10 cellular contexts compared by ENCODE assay signal in the genomic region with DNA sequence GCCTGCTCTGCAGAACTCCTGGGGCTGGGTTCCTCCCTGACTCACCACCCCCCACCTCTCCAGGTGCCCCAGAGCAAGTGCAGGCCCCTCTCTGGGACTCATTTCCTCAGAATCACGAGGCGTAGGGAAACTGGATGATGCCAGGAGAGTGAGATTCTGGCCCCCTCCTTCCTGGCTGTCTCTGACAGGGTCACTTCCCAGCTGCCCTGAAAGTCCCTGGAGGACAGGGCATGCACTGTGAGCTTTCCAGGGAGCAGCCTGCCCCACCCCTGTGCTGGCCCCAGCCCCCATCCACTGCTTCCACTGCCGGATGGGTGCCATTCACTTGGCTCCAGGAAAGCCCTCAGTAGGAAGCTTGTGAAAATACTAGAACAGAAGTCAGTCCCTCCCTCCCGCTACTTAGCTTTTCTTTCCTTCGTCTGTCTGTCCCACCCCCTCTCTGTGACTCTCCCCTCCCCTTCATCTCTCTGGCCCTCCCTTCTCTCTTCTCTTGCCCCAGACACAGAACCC. TPM values are rescaled to one million over a fixed set of nuclear protein-coding genes. Genes with fewer than 3 reads are reported as not detected.
DNase-seq lines count a peak whose midpoint lies in the region; ATAC-seq and TF ChIP-seq lines count a peak whose summit lies in the region.
"Had no signal": no experiment of that assay in that cellular context is flagged by ENCODE, and none has a peak within 500 bp of the region (broad histone marks: within the 10 kb centered on the region; RNA-seq: fewer than 3 reads in every experiment).

No MANE protein-coding gene starts in this region.

- intact Hi-C loops in mammary epithelial cell (cut with micrococcal nuclease) = loop anchor here (5.0 kb wide), 1 partner anchor 231 kb away; no protein-coding TSS in a partner anchor
- intact Hi-C loops in stomach (cut with DNase I; ENCODE audit: low total_unique reads) = no loop called here

- H3K27me3 ChIP-seq in mammary epithelial cell (ENCODE audit: insufficient read depth, low read length) = no peaks in the 10 kb centered on the region
- H3K27me3 ChIP-seq in stomach = no peaks in the 10 kb centered on the region
- H3K27me3 ChIP-seq: ovary had no signal

- no peak overlapping the region for H3K4me2 ChIP-seq in mammary epithelial cell (ENCODE audit: insufficient read depth, low read depth, low read length)

- H3K9me3 ChIP-seq in mammary epithelial cell (replicated peaks; ENCODE audit: insufficient read depth, low read length) = no peaks in the 10 kb centered on the region
- no peaks in the 10 kb centered on the region for H3K9me3 ChIP-seq in stomach
- H3K9me3 ChIP-seq: ovary had no signal

- H3K36me3 ChIP-seq in mammary epithelial cell (ENCODE audit: insufficient read depth, low read length) = no peaks in the 10 kb centered on the region
- peaks cover 14 to 46% (median 37%) of the 10 kb centered on the region in 4 donors for H3K36me3 ChIP-seq in stomach
- H3K36me3 ChIP-seq: ovary had no signal

- H3K27ac ChIP-seq in mammary epithelial cell (ENCODE audit: insufficient read depth, low read depth, low read length) = no peak overlapping the region
- peak overlapping the region; percentile 11 to 95 (median 85) for H3K27ac ChIP-seq in stomach
- H3K27ac ChIP-seq: ovary had no signal

- CTCF ChIA-PET in mammary epithelial cell (lab: Charles Lee; ENCODE audit: low non-redundant PET) = interaction anchor here (0.6 kb wide), 1 partner anchor 10 kb away, joined by 3 read pairs; no protein-coding TSS in a partner anchor

- DNase-seq in NCI-H82 (lab: John Stamatoyannopoulos, UW) = peak; percentile 7
- DNase-seq in NCI-H82 treated with DMSO at 0.1 percent for 48 hours (lab: John Stamatoyannopoulos, UW; ENCODE audit: unreplicated experiment) = no peak
- DNase-seq in mammary epithelial cell = peak; percentile 48
- DNase-seq in kidney tubule cell (ENCODE audit: low spot score) = peak; percentile 68
- DNase-seq in stomach = no peak
- DNase-seq in NCI-H1930 (lab: John Stamatoyannopoulos, UW) = no peak
- DNase-seq in NCI-H2107 (lab: John Stamatoyannopoulos, UW) = no peak
- DNase-seq: 8988T had no signal

- TF ChIP-seq EP300 in stomach (IDR thresholded peaks at IDR 0.05) = no peak

- H3K4me3 ChIP-seq in mammary epithelial cell (replicated peaks in 1 of 3; ENCODE audit: insufficient read depth in 1 of 3, low read depth in 2 of 3, low read length in 3 of 3) (no peak overlapping the region), stomach (no peak overlapping the region)
- H3K4me3 ChIP-seq: ovary had no signal

- H2AFZ ChIP-seq in mammary epithelial cell (ENCODE audit: low read depth, low read length) = no peak overlapping the region

- dilution Hi-C loops in mammary epithelial cell (cut with HindIII; ENCODE audit: low sequenced_read_pairs) = loop anchor here (5.0 kb wide), 2 partner anchors 94 to 179 kb away; no protein-coding TSS in a partner anchor

- no peak for ATAC-seq in HG02588 (IDR thresholded peaks at IDR 0.05; ENCODE audit: unreplicated experiment)

- in situ Hi-C loops in mammary epithelial cell (cut with MboI; ENCODE audit: low sequenced_read_pairs in 2 of 2) = loop anchor here in 1 of 2 donors (25.0 kb wide), 1 partner anchor 419 kb away; a partner anchor contains a TSS

- no CpG with 5 or more reads among the region's 5 CpGs for WGBS in mammary epithelial cell (ENCODE audit: low coverage, missing lambda C conversion rate)
- WGBS in stomach, 5 donors = 22 to 46% (median 40%) methylated on average over 5 of the region's 5 CpGs

- no peaks in the 10 kb centered on the region for H4K20me1 ChIP-seq in mammary epithelial cell (ENCODE audit: insufficient read depth, low read length)

- TF ChIP-seq POLR2A in stomach (IDR thresholded peaks at IDR 0.05) = no peak

- H3K4me1 ChIP-seq in mammary epithelial cell (ENCODE audit: insufficient read depth, low read length) = peaks cover 16% of the 10 kb centered on the region
- H3K4me1 ChIP-seq in stomach = peaks cover 19 to 77% (median 43%) of the 10 kb centered on the region in 4 donors

- no TSS peak for BruUV-seq in mammary epithelial cell (replicated peaks; lab: Mats Ljungman, UMichigan)

- TF ChIP-seq CTCF in mammary epithelial cell (conservative IDR thresholded peaks at IDR 0.05 in 1 of 2, IDR thresholded peaks at IDR 0.05 in 1 of 2; ENCODE audit: extremely low read depth in 1 of 2, insufficient read depth in 1 of 2, low read depth in 1 of 2, low read length in 2 of 2) (no peak), stomach (IDR thresholded peaks at IDR 0.05) (no peak)

- H3K79me2 ChIP-seq in mammary epithelial cell (ENCODE audit: insufficient read depth, low read length) = no peaks in the 10 kb centered on the region

- H3K9ac ChIP-seq in mammary epithelial cell (ENCODE audit: insufficient read depth, low read length) = no peak overlapping the region

RNA-seq across cellular contexts. Expression of a gene that starts 10.4 kb away (rescaled TPM):
- total RNA-seq in mammary epithelial cell (not detected), stomach (100 to 1,000 TPM in 1 of 5 donors, 10 to 100 TPM in 3, 1 to 10 TPM in 1; 5.7 to 133 (median 14.3) TPM)
- polyA plus RNA-seq in mammary epithelial cell (0.08 TPM), stomach (10 to 100 TPM in 1 of 3 donors, under 1 TPM in 1, not detected in 1; 0.56 to 67.8 TPM)
- not detected for polyA minus RNA-seq in mammary epithelial cell

RNA-seq across cellular contexts. Expression of a gene that starts 44.9 kb away (rescaled TPM):
- 1 to 10 TPM in 1 of 2 donors, under 1 TPM in 1; 0.64 to 1.5 TPM for total RNA-seq in mammary epithelial cell
- polyA plus RNA-seq in mammary epithelial cell = 1.8 TPM
- not detected for polyA minus RNA-seq in mammary epithelial cell
- total RNA-seq in stomach = 100 to 1,000 TPM in 1 of 5 donors, 10 to 100 TPM in 4; 23.5 to 153 (median 97.4) TPM
- polyA plus RNA-seq in stomach = 10 to 100 TPM; 35.4 to 67.8 (median 55.8) TPM

Comparison
In these comparisons a context has a peak if more than half of its experiments do, and no peak if none do; other contexts are left out.
1. DNase-seq: peak in NCI-H82 (single experiment), mammary epithelial cell (single experiment) and kidney tubule cell (single experiment); none in NCI-H82 treated with DMSO at 0.1 percent for 48 hours (single experiment), stomach (single experiment), NCI-H1930 (0 of 2) and NCI-H2107 (single experiment).
2. RNA of a gene that starts 10.4 kb away (total RNA-seq): 5.7 to 133 TPM in stomach; not detected in mammary epithelial cell; every median in the first group is over 4 times any median in the second.
3. RNA of a gene that starts 44.9 kb away (total RNA-seq): 23.5 to 153 TPM in stomach; 0.64 to 1.5 TPM in mammary epithelial cell; every median in the first group is over 4 times any median in the second.